Comparison of ENCODE assay signal across 22 cellular contexts in genomic region chr20:52889225-52889624, GRCh38.
A peak's percentile ranks its signal among the peaks of the same experiment; 100 is the strongest.
DNase-seq lines count a peak whose midpoint lies in the region; ATAC-seq, FAIRE-seq and TF ChIP-seq lines count a peak whose summit lies in the region.
"Had no signal": no experiment of that assay in that cellular context is flagged by ENCODE, and none has a peak within 500 bp of the region (broad histone marks: within the 10 kb centered on the region; RNA-seq: fewer than 3 reads in every experiment).

No MANE protein-coding gene starts in this region.

- no peak for TF ChIP-seq POLR2A in breast epithelium (IDR thresholded peaks at IDR 0.05)

- peaks cover 0 to 6% (median 0%) of the 10 kb centered on the region in 6 donors for H3K9me3 Mint-ChIP-seq in immature natural killer cell

- CTCF ChIA-PET in mammary epithelial cell (lab: Charles Lee; ENCODE audit: low non-redundant PET): no interaction called here

- H3K36me3 Mint-ChIP-seq in immature natural killer cell: no peaks in the 10 kb centered on the region

- no peak overlapping the region for H3K9ac ChIP-seq in mammary epithelial cell (ENCODE audit: insufficient read depth, low read length)
- H3K9ac ChIP-seq: BLaER1 had no signal

- DNase-seq in mammary epithelial cell (peak; percentile 89), breast epithelium (ENCODE audit: low spot score in 2 of 2) (no peak), bronchial epithelial cell (ENCODE audit: low read depth) (peak; percentile 89), hepatocyte (ENCODE audit: low spot score) (peak; percentile 35), immature natural killer cell (no peak), T-helper 2 cell (no peak)
- DNase-seq: activated CD4-positive, alpha-beta T cell treated with anti-CD3 and anti-CD28 coated beads for 4 hours; activated naive CD8-positive, alpha-beta T cell treated with anti-CD3 and anti-CD28 coated beads, Interleukin-2, amount 50 U/mL, for 24 hours; caudate nucleus; dorsolateral prefrontal cortex; MV-4-11; NCI-H1694 treated with DMSO at 0.1 percent for 48 hours; NCI-H69; stimulated activated CD4-positive, alpha-beta T cell treated with anti-CD3 and anti-CD28 coated beads, Interleukin-4, amount 100 ng/mL, for 24 hours; stomach; upper lobe of left lung had no signal

- H3K36me3 ChIP-seq in mammary epithelial cell (ENCODE audit: insufficient read depth, low read length): no peaks in the 10 kb centered on the region
- H3K36me3 ChIP-seq in breast epithelium: no peaks in the 10 kb centered on the region
- H3K36me3 ChIP-seq in bronchial epithelial cell (ENCODE audit: control insufficient read depth, insufficient read depth, low read length): no peaks in the 10 kb centered on the region
- no peaks in the 10 kb centered on the region for H3K36me3 ChIP-seq in hepatocyte (replicated peaks; ENCODE audit: insufficient read depth, low read depth)
- H3K36me3 ChIP-seq: BLaER1, stomach, upper lobe of left lung had no signal

- H3K4me1 Mint-ChIP-seq in immature natural killer cell: no peaks in the 10 kb centered on the region
- H3K4me1 Mint-ChIP-seq: activated naive CD8-positive, alpha-beta T cell treated with anti-CD3 and anti-CD28 coated beads, Interleukin-2, amount 50 U/mL, for 24 hours had no signal

- no peaks in the 10 kb centered on the region for H3K27me3 ChIP-seq in mammary epithelial cell (ENCODE audit: insufficient read depth, low read length)
- no peaks in the 10 kb centered on the region for H3K27me3 ChIP-seq in breast epithelium
- no peaks in the 10 kb centered on the region for H3K27me3 ChIP-seq in bronchial epithelial cell (ENCODE audit: control insufficient read depth, insufficient read depth, low read length)
- H3K27me3 ChIP-seq in hepatocyte: no peaks in the 10 kb centered on the region
- H3K27me3 ChIP-seq: BLaER1, stomach, upper lobe of left lung had no signal

- H3K9me3 ChIP-seq in mammary epithelial cell (replicated peaks; ENCODE audit: insufficient read depth, low read length) (no peaks in the 10 kb centered on the region), breast epithelium (no peaks in the 10 kb centered on the region), hepatocyte (ENCODE audit: low read depth) (no peaks in the 10 kb centered on the region)
- H3K9me3 ChIP-seq: BLaER1, stomach, upper lobe of left lung had no signal

- ATAC-seq in GM19035 (IDR thresholded peaks at IDR 0.05; ENCODE audit: unreplicated experiment): no peak
- no peak for ATAC-seq in GM21515 (IDR thresholded peaks at IDR 0.05; ENCODE audit: unreplicated experiment)
- ATAC-seq: activated naive CD8-positive, alpha-beta T cell treated with anti-CD3 and anti-CD28 coated beads, Interleukin-2, amount 50 U/mL, for 24 hours; Right ventricle myocardium inferior had no signal

- H3K4me3 ChIP-seq in mammary epithelial cell (replicated peaks in 1 of 3; ENCODE audit: insufficient read depth in 1 of 3, low read depth in 2 of 3, low read length in 3 of 3): no peak overlapping the region
- H3K4me3 ChIP-seq in breast epithelium: no peak overlapping the region
- no peak overlapping the region for H3K4me3 ChIP-seq in bronchial epithelial cell (ENCODE audit: low read depth, low read length)
- no peak overlapping the region for H3K4me3 ChIP-seq in hepatocyte
- H3K4me3 ChIP-seq: BLaER1, dorsolateral prefrontal cortex, stomach, upper lobe of left lung had no signal

- peaks cover 0 to 6% (median 3%) of the 10 kb centered on the region in 3 donors for H3K27me3 Mint-ChIP-seq in immature natural killer cell (ENCODE audit: low read depth in 3 of 3)

- in situ Hi-C loops in mammary epithelial cell (cut with MboI; ENCODE audit: low sequenced_read_pairs in 2 of 2): no loop called here

- intact Hi-C loops in mammary epithelial cell (cut with micrococcal nuclease): loop anchor here (2.0 kb wide), 1 partner anchor 84 kb away; the partner anchor contains the start of gene TSHZ2
- intact Hi-C loops in breast epithelium (cut with DNase I; ENCODE audit: low total_unique reads): no loop called here

- no peaks in the 10 kb centered on the region for H3K9me2 ChIP-seq in hepatocyte (replicated peaks; ENCODE audit: insufficient read depth)

- H4K20me1 ChIP-seq in mammary epithelial cell (ENCODE audit: insufficient read depth, low read length) (no peaks in the 10 kb centered on the region), hepatocyte (ENCODE audit: insufficient read depth, poor library complexity, severe bottlenecking) (no peaks in the 10 kb centered on the region)
- H4K20me1 ChIP-seq: BLaER1 had no signal

- peak overlapping the region; percentile 11 for H3K27ac ChIP-seq in mammary epithelial cell (ENCODE audit: insufficient read depth, low read depth, low read length)
- H3K27ac ChIP-seq in breast epithelium: no peak overlapping the region
- no peak overlapping the region for H3K27ac ChIP-seq in hepatocyte
- H3K27ac ChIP-seq: 22Rv1, BLaER1, dorsolateral prefrontal cortex, stomach, upper lobe of left lung had no signal

- no peak for FAIRE-seq in bronchial epithelial cell (lab: Jason Lieb, UNC)
- FAIRE-seq: GM19239 had no signal

- no TSS peak for BruUV-seq in mammary epithelial cell (replicated peaks; lab: Mats Ljungman, UMichigan)

- WGBS in mammary epithelial cell (ENCODE audit: low coverage, missing lambda C conversion rate): 33% methylated on average over 4 of the region's 4 CpGs
- WGBS in hepatocyte (ENCODE audit: low lambda C conversion rate, missing lambda C conversion rate): 70% methylated on average over 4 of the region's 4 CpGs

- H3K27ac Mint-ChIP-seq in immature natural killer cell: no peak overlapping the region
- H3K27ac Mint-ChIP-seq: activated naive CD8-positive, alpha-beta T cell treated with anti-CD3 and anti-CD28 coated beads, Interleukin-2, amount 50 U/mL, for 24 hours had no signal

- H3K4me3 Mint-ChIP-seq in immature natural killer cell: no peak overlapping the region
- H3K4me3 Mint-ChIP-seq: activated naive CD8-positive, alpha-beta T cell treated with anti-CD3 and anti-CD28 coated beads, Interleukin-2, amount 50 U/mL, for 24 hours had no signal

- H3K79me2 ChIP-seq in mammary epithelial cell (ENCODE audit: insufficient read depth, low read length) (no peaks in the 10 kb centered on the region), hepatocyte (no peaks in the 10 kb centered on the region)

- H3K4me2 ChIP-seq in mammary epithelial cell (ENCODE audit: insufficient read depth, low read depth, low read length): no peak overlapping the region
- no peak overlapping the region for H3K4me2 ChIP-seq in hepatocyte
- H3K4me2 ChIP-seq: BLaER1 had no signal

- no peak overlapping the region for H2AFZ ChIP-seq in mammary epithelial cell (ENCODE audit: low read depth, low read length)
- H2AFZ ChIP-seq in hepatocyte: no peak overlapping the region

- H3K4me1 ChIP-seq in mammary epithelial cell (ENCODE audit: insufficient read depth, low read length): peaks cover 15% of the 10 kb centered on the region
- no peaks in the 10 kb centered on the region for H3K4me1 ChIP-seq in breast epithelium
- H3K4me1 ChIP-seq in hepatocyte (ENCODE audit: insufficient read depth): no peaks in the 10 kb centered on the region
- H3K4me1 ChIP-seq: stomach, upper lobe of left lung had no signal

- dilution Hi-C loops in mammary epithelial cell (cut with HindIII; ENCODE audit: low sequenced_read_pairs): loop anchor here (25.0 kb wide), 1 partner anchor 98 kb away; no protein-coding TSS in a partner anchor

- no peak for TF ChIP-seq CTCF in mammary epithelial cell (conservative IDR thresholded peaks at IDR 0.05 in 1 of 2, IDR thresholded peaks at IDR 0.05 in 1 of 2; ENCODE audit: extremely low read depth in 1 of 2, insufficient read depth in 1 of 2, low read depth in 1 of 2, low read length in 2 of 2)
- TF ChIP-seq CTCF in breast epithelium (IDR thresholded peaks at IDR 0.05): no peak
- TF ChIP-seq CTCF in bronchial epithelial cell (IDR thresholded peaks at IDR 0.05; ENCODE audit: insufficient read depth, low read length, severe bottlenecking): no peak
- no peak for TF ChIP-seq CTCF in hepatocyte (IDR thresholded peaks at IDR 0.05; ENCODE audit: poor library complexity)

Comparison
In these comparisons a context has a peak if more than half of its experiments do, and no peak if none do; other contexts are left out.
1. DNase-seq: peak in mammary epithelial cell (single experiment), bronchial epithelial cell (single experiment) and hepatocyte (single experiment); none in breast epithelium (0 of 2), immature natural killer cell (0 of 3) and T-helper 2 cell (0 of 5).